Comparison of ENCODE assay signal across 17 cellular contexts in genomic region chr2:239496700-239497099, GRCh38.
DNase-seq lines count a peak whose midpoint lies in the region; ATAC-seq and TF ChIP-seq lines count a peak whose summit lies in the region.
"Had no signal": no experiment of that assay in that cellular context is flagged by ENCODE, and none has a peak within 500 bp of the region (broad histone marks: within the 10 kb centered on the region; RNA-seq: fewer than 3 reads in every experiment).

No MANE protein-coding gene starts in this region.

- peaks cover 2 to 3% of the 10 kb centered on the region in 2 donors for H3K9me3 Mint-ChIP-seq in activated T-cell treated with anti-CD3 and anti-CD28 coated beads, Interleukin-2, amount 50 U/mL, for 72 hours
- peaks cover 9% of the 10 kb centered on the region for H3K9me3 Mint-ChIP-seq in neural progenitor cell
- H3K9me3 Mint-ChIP-seq: activated naive CD4-positive, alpha-beta T cell treated with anti-CD3 and anti-CD28 coated beads, Interleukin-2, amount 50 U/mL, for 24 hours had no signal

- H3K36me3 Mint-ChIP-seq in activated T-cell treated with anti-CD3 and anti-CD28 coated beads, Interleukin-2, amount 50 U/mL, for 72 hours (ENCODE audit: insufficient read depth in 2 of 2): no peaks in the 10 kb centered on the region
- no peaks in the 10 kb centered on the region for H3K36me3 Mint-ChIP-seq in neural progenitor cell
- H3K36me3 Mint-ChIP-seq: activated naive CD4-positive, alpha-beta T cell treated with anti-CD3 and anti-CD28 coated beads, Interleukin-2, amount 50 U/mL, for 24 hours had no signal

- no peaks in the 10 kb centered on the region; the same call in 1 of the 2 replicates for H3K27me3 ChIP-seq in Karpas-422 (ENCODE audit: low read length)
- H3K27me3 ChIP-seq in neural progenitor cell: no peaks in the 10 kb centered on the region
- H3K27me3 ChIP-seq in foreskin keratinocyte: no peaks in the 10 kb centered on the region

- no peaks in the 10 kb centered on the region for H3K4me1 Mint-ChIP-seq in activated T-cell treated with anti-CD3 and anti-CD28 coated beads, Interleukin-2, amount 50 U/mL, for 72 hours (ENCODE audit: low read depth)
- H3K4me1 Mint-ChIP-seq in neural progenitor cell: peaks cover 32% of the 10 kb centered on the region
- H3K4me1 Mint-ChIP-seq: activated naive CD4-positive, alpha-beta T cell treated with anti-CD3 and anti-CD28 coated beads, Interleukin-2, amount 50 U/mL, for 24 hours had no signal

- no peaks in the 10 kb centered on the region for H4K20me1 ChIP-seq in Karpas-422 (ENCODE audit: insufficient read depth, low read depth, low read length)
- H4K20me1 ChIP-seq in neural progenitor cell (ENCODE audit: low read depth): no peaks in the 10 kb centered on the region

- H2AFZ ChIP-seq in Karpas-422 (ENCODE audit: low read length) (no peak overlapping the region), neural progenitor cell (replicated peaks) (no peak overlapping the region)

- ATAC-seq in activated T-cell treated with anti-CD3 and anti-CD28 coated beads, Interleukin-2, amount 50 U/mL, for 72 hours (replicated peaks in 1 of 2): peak; percentile 21 to 22
- no peak for ATAC-seq in GM21526 (IDR thresholded peaks at IDR 0.05; ENCODE audit: low FRiP score, unreplicated experiment)
- ATAC-seq in foreskin keratinocyte: no peak
- ATAC-seq: psoas muscle had no signal

- no peak overlapping the region for H3K4me3 Mint-ChIP-seq in activated T-cell treated with anti-CD3 and anti-CD28 coated beads, Interleukin-2, amount 50 U/mL, for 72 hours
- H3K4me3 Mint-ChIP-seq in neural progenitor cell: peak overlapping the region; percentile 57
- H3K4me3 Mint-ChIP-seq: activated naive CD4-positive, alpha-beta T cell treated with anti-CD3 and anti-CD28 coated beads, Interleukin-2, amount 50 U/mL, for 24 hours had no signal

- DNase-seq in stimulated activated CD4-positive, alpha-beta T cell treated with anti-CD3 and anti-CD28 coated beads, Interleukin-15, amount 100 ng/mL, for 24 hours: peak; percentile 13
- DNase-seq in stimulated activated CD4-positive, alpha-beta T cell treated with anti-CD3 and anti-CD28 coated beads, Interleukin-4, amount 100 ng/mL, for 24 hours: no peak
- peak; percentile 81 for DNase-seq in Karpas-422
- DNase-seq in activated T-cell treated with anti-CD3 and anti-CD28 coated beads, Interleukin-2, amount 50 U/mL, for 72 hours: no peak
- DNase-seq in neural progenitor cell (ENCODE audit: low spot score): no peak
- no peak for DNase-seq in foreskin keratinocyte
- no peak for DNase-seq in epidermal melanocyte (ENCODE audit: insufficient read length, low spot score)
- DNase-seq: activated CD8-positive, alpha-beta memory T cell treated with anti-CD3 and anti-CD28 coated beads, Interleukin-2, amount 50 U/mL, for 48 hours; Calu3; foreskin melanocyte; NCI-H187; psoas muscle had no signal

- TF ChIP-seq CTCF in neural progenitor cell (IDR thresholded peaks at IDR 0.05): no peak
- no peak for TF ChIP-seq CTCF in foreskin keratinocyte (conservative IDR thresholded peaks at IDR 0.05)

- H3K36me3 ChIP-seq in Karpas-422 (ENCODE audit: insufficient read depth, low read length) (no peaks in the 10 kb centered on the region), neural progenitor cell (no peaks in the 10 kb centered on the region)
- H3K36me3 ChIP-seq: thoracic aorta had no signal

- H3K27me3 Mint-ChIP-seq in activated T-cell treated with anti-CD3 and anti-CD28 coated beads, Interleukin-2, amount 50 U/mL, for 72 hours (ENCODE audit: low read depth): peaks cover 21% of the 10 kb centered on the region
- peaks cover 20% of the 10 kb centered on the region for H3K27me3 Mint-ChIP-seq in neural progenitor cell (ENCODE audit: insufficient read depth, low read depth)
- H3K27me3 Mint-ChIP-seq: activated naive CD4-positive, alpha-beta T cell treated with anti-CD3 and anti-CD28 coated beads, Interleukin-2, amount 50 U/mL, for 24 hours had no signal

- no peak overlapping the region for H3K4me2 ChIP-seq in Karpas-422 (ENCODE audit: low read depth, low read length, poor library complexity, severe bottlenecking)
- no peak overlapping the region for H3K4me2 ChIP-seq in neural progenitor cell

- H3K4me1 ChIP-seq in Karpas-422 (ENCODE audit: low read length) (peaks cover 8% of the 10 kb centered on the region; the same call in 1 of the 2 replicates), neural progenitor cell (no peaks in the 10 kb centered on the region), foreskin keratinocyte (no peaks in the 10 kb centered on the region)

- H3K9ac ChIP-seq in Karpas-422 (ENCODE audit: low read length) (no peak overlapping the region), neural progenitor cell (no peak overlapping the region)

- H3F3A ChIP-seq in neural progenitor cell (ENCODE audit: low read depth): no peaks in the 10 kb centered on the region

- no peak overlapping the region for H3K27ac Mint-ChIP-seq in activated T-cell treated with anti-CD3 and anti-CD28 coated beads, Interleukin-2, amount 50 U/mL, for 72 hours
- H3K27ac Mint-ChIP-seq in neural progenitor cell: peak overlapping the region; percentile 74
- H3K27ac Mint-ChIP-seq: activated naive CD4-positive, alpha-beta T cell treated with anti-CD3 and anti-CD28 coated beads, Interleukin-2, amount 50 U/mL, for 24 hours had no signal

- H3K27ac ChIP-seq in Karpas-422 (ENCODE audit: low read length): no peak overlapping the region
- H3K27ac ChIP-seq in neural progenitor cell: no peak overlapping the region
- H3K27ac ChIP-seq in foreskin keratinocyte: no peak overlapping the region
- H3K27ac ChIP-seq: coronary artery, psoas muscle, skin epidermis, thoracic aorta had no signal

- H3K4me3 ChIP-seq in Karpas-422 (ENCODE audit: low read length): no peak overlapping the region
- H3K4me3 ChIP-seq in neural progenitor cell: no peak overlapping the region
- H3K4me3 ChIP-seq: coronary artery, psoas muscle, skin epidermis, thoracic aorta had no signal

- H3K9me2 ChIP-seq in Karpas-422 (replicated peaks; ENCODE audit: insufficient read depth, low read length): no peaks in the 10 kb centered on the region

- no peaks in the 10 kb centered on the region for H3K79me2 ChIP-seq in Karpas-422 (ENCODE audit: low read length)
- H3K79me2 ChIP-seq in neural progenitor cell (ENCODE audit: low read depth): no peaks in the 10 kb centered on the region

- H3K9me3 ChIP-seq in Karpas-422 (ENCODE audit: low read length) (peaks cover 5% of the 10 kb centered on the region; the same call in 1 of the 2 replicates), neural progenitor cell (ENCODE audit: low read depth) (no peaks in the 10 kb centered on the region)
- H3K9me3 ChIP-seq: psoas muscle, thoracic aorta had no signal

Comparison
In these comparisons a context has a peak if more than half of its experiments do, and no peak if none do; other contexts are left out.
1. DNase-seq: peak in stimulated activated CD4-positive, alpha-beta T cell treated with anti-CD3 and anti-CD28 coated beads, Interleukin-15, amount 100 ng/mL, for 24 hours (single experiment) and Karpas-422 (single experiment); none in stimulated activated CD4-positive, alpha-beta T cell treated with anti-CD3 and anti-CD28 coated beads, Interleukin-4, amount 100 ng/mL, for 24 hours (single experiment), activated T-cell treated with anti-CD3 and anti-CD28 coated beads, Interleukin-2, amount 50 U/mL, for 72 hours (0 of 2), neural progenitor cell (single experiment), foreskin keratinocyte (0 of 2) and epidermal melanocyte (single experiment).
2. ATAC-seq: peak in activated T-cell treated with anti-CD3 and anti-CD28 coated beads, Interleukin-2, amount 50 U/mL, for 72 hours (2 of 2); none in GM21526 (single experiment) and foreskin keratinocyte (single experiment).